In the genomic region with DNA sequence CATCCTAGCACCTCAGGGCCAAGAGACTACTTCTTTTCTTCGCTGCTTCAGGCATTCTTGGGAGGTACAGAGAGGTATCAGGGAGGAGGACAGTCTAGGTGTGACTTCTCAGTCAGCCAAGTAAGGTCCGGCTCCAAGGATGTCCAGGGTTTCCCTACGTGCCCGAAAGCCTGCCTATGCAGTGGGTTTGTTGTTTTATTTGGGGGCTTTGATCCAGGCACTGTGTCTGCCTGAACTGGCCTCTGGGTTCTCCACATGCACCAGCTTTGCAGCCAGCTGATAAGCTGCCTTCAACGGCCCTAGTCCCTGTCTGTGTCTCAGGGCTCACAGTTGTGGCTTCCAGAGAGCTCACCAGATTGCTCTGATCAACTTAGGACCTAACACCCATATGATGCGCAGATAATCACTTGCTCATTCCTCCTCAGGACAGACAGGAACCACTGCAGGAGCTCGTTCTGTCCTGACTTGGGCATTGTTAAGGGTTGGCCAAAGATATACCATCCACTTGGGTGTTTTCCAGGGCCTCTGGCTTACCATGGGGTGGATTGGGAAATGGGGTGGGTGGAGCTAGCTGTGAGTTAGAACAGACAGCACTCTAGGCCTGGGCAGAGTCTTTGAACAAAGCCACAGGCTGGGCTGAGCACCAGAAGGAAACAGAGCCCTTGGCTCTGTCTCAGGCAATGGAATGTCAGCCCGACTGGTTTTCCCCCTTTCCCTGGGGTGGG, we compare ENCODE assay signal across 10 cellular contexts. TPM values are rescaled to one million over a fixed set of nuclear protein-coding genes. Genes with fewer than 3 reads are reported as not detected.
DNase-seq lines count a peak whose midpoint lies in the region; ATAC-seq, FAIRE-seq and TF ChIP-seq lines count a peak whose summit lies in the region.
"Had no signal": no experiment of that assay in that cellular context is flagged by ENCODE, and none has a peak within 500 bp of the region (broad histone marks: within the 10 kb centered on the region; RNA-seq: fewer than 3 reads in every experiment).

No MANE protein-coding gene starts in this region.

- peaks cover 13% of the 10 kb centered on the region for H3K4me1 Mint-ChIP-seq in astrocyte (ENCODE audit: low read depth, unreplicated experiment)

- ATAC-seq in left cardiac atrium = peak; percentile 94
- ATAC-seq in HG02970 (IDR thresholded peaks at IDR 0.05; ENCODE audit: low FRiP score, unreplicated experiment) = no peak

- H3K27ac Mint-ChIP-seq in astrocyte (ENCODE audit: unreplicated experiment) = no peak overlapping the region

- no peak overlapping the region for H3K27ac ChIP-seq in astrocyte (ENCODE audit: low read depth, low read length)
- peak overlapping the region; percentile 64 to 86 (median 79) for H3K27ac ChIP-seq in sigmoid colon

- peak in 2 of 4 donors; percentile 22 to 54 for TF ChIP-seq EP300 in sigmoid colon (IDR thresholded peaks at IDR 0.05)

- H3K9ac ChIP-seq in astrocyte (ENCODE audit: low read length) = no peak overlapping the region

- no peak overlapping the region for H3K4me2 ChIP-seq in astrocyte (ENCODE audit: low read length)

- FAIRE-seq in astrocyte (lab: Jason Lieb, UNC) = no peak
- no peak for FAIRE-seq in GM12891 (lab: Jason Lieb, UNC)

- H3K9me3 Mint-ChIP-seq in astrocyte (ENCODE audit: unreplicated experiment) = no peaks in the 10 kb centered on the region
- H3K9me3 Mint-ChIP-seq: neural crest cell had no signal

- H3K79me2 ChIP-seq in astrocyte (ENCODE audit: insufficient read depth, low read length) = no peaks in the 10 kb centered on the region

- H2AFZ ChIP-seq in astrocyte (ENCODE audit: low read depth, low read length) = no peak overlapping the region

- no peaks in the 10 kb centered on the region for H3K9me3 ChIP-seq in astrocyte (ENCODE audit: insufficient read depth, low read depth, low read length)
- H3K9me3 ChIP-seq in sigmoid colon = no peaks in the 10 kb centered on the region

- intact Hi-C loops in left cardiac atrium (cut with DNase I) = no loop called here
- intact Hi-C loops in sigmoid colon (cut with DNase I) = no loop called here

- peaks cover 4% of the 10 kb centered on the region for H3K36me3 Mint-ChIP-seq in astrocyte (ENCODE audit: low read depth, unreplicated experiment)

- H3K4me3 Mint-ChIP-seq in astrocyte (ENCODE audit: unreplicated experiment) = no peak overlapping the region
- H3K4me3 Mint-ChIP-seq: neural crest cell had no signal

- H3K27me3 ChIP-seq in astrocyte (ENCODE audit: insufficient read depth, low read length) = no peaks in the 10 kb centered on the region
- no peaks in the 10 kb centered on the region for H3K27me3 ChIP-seq in sigmoid colon

- DNase-seq in HPDE6-E6E7 (ENCODE audit: extremely low spot score) (peak; percentile 84), astrocyte (ENCODE audit: low read depth) (peak; percentile 46), left cardiac atrium (peak; percentile 78), sigmoid colon (peak; percentile 94), NOMO-1 treated with dmso at 0.1 percent for 144 hours (lab: John Stamatoyannopoulos, UW; ENCODE audit: unreplicated experiment) (no peak), GM12891 (ENCODE audit: insufficient read length, low spot score) (no peak)
- DNase-seq in activated effector memory CD4-positive, alpha-beta T cell treated with Interleukin-2 at 50 U/mL for 16 hours = no peak
- DNase-seq: NCI-H524 treated with DMSO at 0.1 percent for 48 hours had no signal

- H3K4me3 ChIP-seq in astrocyte (ENCODE audit: insufficient read depth, low read depth, low read length) (no peak overlapping the region), sigmoid colon (no peak overlapping the region)

- peaks cover 5% of the 10 kb centered on the region for H3K4me1 ChIP-seq in astrocyte (ENCODE audit: insufficient read depth, low read length)
- peaks cover 0 to 31% (median 21%) of the 10 kb centered on the region in 4 donors for H3K4me1 ChIP-seq in sigmoid colon

- WGBS in sigmoid colon, 2 donors = 62 to 76% methylated on average over 8 of the region's 8 CpGs

- TF ChIP-seq CTCF in astrocyte (IDR thresholded peaks at IDR 0.05; ENCODE audit: insufficient read depth, low read depth, low read length) (no peak), sigmoid colon (IDR thresholded peaks at IDR 0.05) (no peak)

- H3K36me3 ChIP-seq in astrocyte (ENCODE audit: insufficient read depth, low read length) (no peaks in the 10 kb centered on the region), sigmoid colon (no peaks in the 10 kb centered on the region)

- no peak for TF ChIP-seq POLR2A in sigmoid colon (IDR thresholded peaks at IDR 0.05)
- no peak for TF ChIP-seq POLR2A in GM12891 (IDR thresholded peaks at IDR 0.05; ENCODE audit: low read depth, low read length)

- H3K27me3 Mint-ChIP-seq in astrocyte (ENCODE audit: low read depth, unreplicated experiment) = no peaks in the 10 kb centered on the region

- peaks cover 3% of the 10 kb centered on the region for H4K20me1 ChIP-seq in astrocyte (ENCODE audit: insufficient read depth, low read length)

TF ChIP-seq in GM12891, 5 proteins besides CTCF, POLR2A, EP300 and RAD21:
- no peak for TF ChIP-seq POLR2AphosphoS5 (IDR thresholded peaks at IDR 0.05; ENCODE audit: low read depth, low read length)
- TF ChIP-seq POU2F2 (IDR thresholded peaks at IDR 0.05; ENCODE audit: low read depth, low read length) = no peak
- no peak for TF ChIP-seq SPI1 (IDR thresholded peaks at IDR 0.05; ENCODE audit: low read depth, low read length)
- TF ChIP-seq PAX5 (IDR thresholded peaks at IDR 0.05; ENCODE audit: insufficient read depth, low read length, severe bottlenecking) = no peak
- TF ChIP-seq TAF1 (IDR thresholded peaks at IDR 0.05; ENCODE audit: low read depth, low read length) = no peak

RNA-seq across cellular contexts. Expression of a gene that starts 45.5 kb away (rescaled TPM):
- 0.43 TPM in 1 of 2 replicates, not detected in the other for total RNA-seq in astrocyte
- total RNA-seq in left cardiac atrium = not detected
- not detected for total RNA-seq in sigmoid colon
- polyA plus RNA-seq in sigmoid colon = 1 to 10 TPM in 1 of 3 donors, under 1 TPM in 1, not detected in 1; 0.67 to 1.4 TPM
- not detected for polyA plus RNA-seq in GM12891 (2012; ENCODE audit: low read depth, missing spikeins)
- total RNA-seq: neural crest cell had no signal

Comparison
In these comparisons a context has a peak if more than half of its experiments do, and no peak if none do; other contexts are left out.
1. DNase-seq: peak in HPDE6-E6E7 (single experiment), astrocyte (single experiment), left cardiac atrium (single experiment) and sigmoid colon (single experiment); none in activated effector memory CD4-positive, alpha-beta T cell treated with Interleukin-2 at 50 U/mL for 16 hours (single experiment), NOMO-1 treated with dmso at 0.1 percent for 144 hours (single experiment) and GM12891 (single experiment).